9 cellular contexts compared by ENCODE assay signal in the genomic region with DNA sequence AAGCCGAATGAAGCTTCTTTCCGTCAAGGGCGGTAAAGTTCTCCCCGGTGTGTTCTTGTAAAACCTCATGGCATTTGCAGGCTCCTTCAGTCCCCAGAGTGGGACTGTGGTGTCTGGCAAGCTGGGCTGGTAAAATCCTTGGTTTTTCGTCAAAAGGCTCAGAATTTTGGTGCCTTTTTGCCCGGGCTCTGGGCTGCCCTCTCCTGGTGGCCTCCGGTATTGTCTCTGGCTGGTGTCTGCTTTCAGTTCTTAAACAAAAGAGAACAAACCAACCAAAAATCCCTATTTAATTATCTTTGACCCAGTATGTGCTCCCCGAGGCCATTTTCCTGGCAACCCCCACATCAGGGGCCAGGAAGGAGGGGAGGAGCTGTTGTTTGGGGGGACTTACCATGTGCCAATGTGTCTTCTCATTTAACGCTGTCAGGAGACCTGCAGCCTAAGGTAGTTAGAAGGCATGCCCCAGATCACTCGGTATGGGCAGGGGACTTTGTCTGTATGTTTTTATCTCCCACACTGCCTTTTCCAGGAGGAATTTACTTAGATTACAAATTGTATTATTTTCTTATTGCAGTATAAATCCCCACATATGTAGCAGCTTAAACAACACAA. TPM values are rescaled to one million over a fixed set of nuclear protein-coding genes. Genes with fewer than 3 reads are reported as not detected.
DNase-seq lines count a peak whose midpoint lies in the region; ATAC-seq and TF ChIP-seq lines count a peak whose summit lies in the region.
"Had no signal": no experiment of that assay in that cellular context is flagged by ENCODE, and none has a peak within 500 bp of the region (broad histone marks: within the 10 kb centered on the region; RNA-seq: fewer than 3 reads in every experiment).

No MANE protein-coding gene starts in this region.

- peak; percentile 31 for DNase-seq in EL
- DNase-seq in NCI-H774 (lab: John Stamatoyannopoulos, UW), result peak; percentile 1
- peak; percentile 38 for DNase-seq in brain microvascular endothelial cell
- no peak for DNase-seq in NCI-H1092 (lab: John Stamatoyannopoulos, UW)
- DNase-seq in NCI-H526 treated with DMSO at 0.1 percent for 48 hours (lab: John Stamatoyannopoulos, UW), result no peak

- peaks cover 5% of the 10 kb centered on the region for H3K9me3 Mint-ChIP-seq in nephron
- H3K9me3 Mint-ChIP-seq in activated T-helper 17 cell treated with anti-CD3 and anti-CD28 coated beads, Interleukin-2, amount 50 U/mL, for 72 hours, result no peaks in the 10 kb centered on the region

- TF ChIP-seq CTCF in brain microvascular endothelial cell (IDR thresholded peaks at IDR 0.05; ENCODE audit: low read depth, low read length, missing control alignments) (peak; percentile 96), nephron (IDR thresholded peaks at IDR 0.05; ENCODE audit: unreplicated experiment in 3 of 3) (peak; percentile 63 to 72 (median 65))

- in situ Hi-C loops in brain microvascular endothelial cell (cut with HindIII; ENCODE audit: low pct_ligation_motif_present, low sequenced_read_pairs), result no loop called here

- no peak overlapping the region for H3K4me3 Mint-ChIP-seq in nephron
- no peak overlapping the region for H3K4me3 Mint-ChIP-seq in activated T-helper 17 cell treated with anti-CD3 and anti-CD28 coated beads, Interleukin-2, amount 50 U/mL, for 72 hours
- H3K4me3 Mint-ChIP-seq: memory B cell had no signal

- peaks cover 51% of the 10 kb centered on the region for H3K27me3 Mint-ChIP-seq in nephron (ENCODE audit: low read depth)
- H3K27me3 Mint-ChIP-seq in activated T-helper 17 cell treated with anti-CD3 and anti-CD28 coated beads, Interleukin-2, amount 50 U/mL, for 72 hours, result peaks cover 13% of the 10 kb centered on the region

- H3K27me3 ChIP-seq in brain microvascular endothelial cell (replicated peaks), result no peaks in the 10 kb centered on the region

- no peak overlapping the region for H3K4me3 ChIP-seq in brain microvascular endothelial cell (ENCODE audit: low read depth, low read length)

- H3K36me3 Mint-ChIP-seq in nephron (ENCODE audit: low read depth), result no peaks in the 10 kb centered on the region
- H3K36me3 Mint-ChIP-seq in activated T-helper 17 cell treated with anti-CD3 and anti-CD28 coated beads, Interleukin-2, amount 50 U/mL, for 72 hours (ENCODE audit: low read depth), result no peaks in the 10 kb centered on the region
- H3K36me3 Mint-ChIP-seq: memory B cell had no signal

- no peak overlapping the region for H3K27ac ChIP-seq in brain microvascular endothelial cell

- no peaks in the 10 kb centered on the region for H3K36me3 ChIP-seq in brain microvascular endothelial cell (replicated peaks)

- ATAC-seq in activated T-helper 17 cell treated with anti-CD3 and anti-CD28 coated beads, Interleukin-2, amount 50 U/mL, for 72 hours (replicated peaks), result no peak
- ATAC-seq in HG03378 (IDR thresholded peaks at IDR 0.05; ENCODE audit: unreplicated experiment), result no peak

- H3K27ac Mint-ChIP-seq in nephron, result no peak overlapping the region
- no peak overlapping the region for H3K27ac Mint-ChIP-seq in activated T-helper 17 cell treated with anti-CD3 and anti-CD28 coated beads, Interleukin-2, amount 50 U/mL, for 72 hours
- H3K27ac Mint-ChIP-seq: memory B cell had no signal

- no peaks in the 10 kb centered on the region for H3K4me1 Mint-ChIP-seq in nephron
- H3K4me1 Mint-ChIP-seq in activated T-helper 17 cell treated with anti-CD3 and anti-CD28 coated beads, Interleukin-2, amount 50 U/mL, for 72 hours, result no peaks in the 10 kb centered on the region
- H3K4me1 Mint-ChIP-seq: memory B cell had no signal

RNA-seq across cellular contexts. Expression of a gene that starts 11.1 kb away (rescaled TPM):
- under 1 TPM; 0.29 to 0.45 TPM for total RNA-seq in activated T-helper 17 cell treated with anti-CD3 and anti-CD28 coated beads, Interleukin-2, amount 50 U/mL, for 72 hours

Comparison
In these comparisons a context has a peak if more than half of its experiments do, and no peak if none do; other contexts are left out.
1. DNase-seq: peak in EL (single experiment), NCI-H774 (single experiment) and brain microvascular endothelial cell (single experiment); none in NCI-H1092 (single experiment) and NCI-H526 treated with DMSO at 0.1 percent for 48 hours (single experiment).